In genomic region chr7:152423991-152424347, GRCh38 we compare ENCODE assay signal across 10 cellular contexts. TPM values are rescaled to one million over a fixed set of nuclear protein-coding genes. Genes with fewer than 3 reads are reported as not detected.
DNase-seq lines count a peak whose midpoint lies in the region; ATAC-seq and TF ChIP-seq lines count a peak whose summit lies in the region.
"Had no signal": no experiment of that assay in that cellular context is flagged by ENCODE, and none has a peak within 500 bp of the region (broad histone marks: within the 10 kb centered on the region; RNA-seq: fewer than 3 reads in every experiment).

No MANE protein-coding gene starts in this region.

- H3K4me1 Mint-ChIP-seq in activated naive CD8-positive, alpha-beta T cell (ENCODE audit: low read depth): peaks cover 63% of the 10 kb centered on the region
- H3K4me1 Mint-ChIP-seq in activated naive CD8-positive, alpha-beta T cell treated with anti-CD3 and anti-CD28 coated beads for 36 hours: peaks cover 54% of the 10 kb centered on the region
- peaks cover 61% of the 10 kb centered on the region for H3K4me1 Mint-ChIP-seq in CD14-positive monocyte
- H3K4me1 Mint-ChIP-seq in activated T-helper 17 cell treated with anti-CD3 and anti-CD28 coated beads, Interleukin-2, amount 50 U/mL, for 72 hours: peaks cover 54% of the 10 kb centered on the region
- H3K4me1 Mint-ChIP-seq in stimulated activated effector memory CD8-positive, alpha-beta T cell treated with anti-CD3 and anti-CD28 coated beads, Interleukin-12 subunit alpha, Interleukin-12 subunit beta, amount 100 ng/mL, for 72 hours: peaks cover 59% of the 10 kb centered on the region

- peak overlapping the region; percentile 73 for H3K27ac Mint-ChIP-seq in activated naive CD8-positive, alpha-beta T cell
- no peak overlapping the region for H3K27ac Mint-ChIP-seq in activated naive CD8-positive, alpha-beta T cell treated with anti-CD3 and anti-CD28 coated beads for 36 hours
- peak overlapping the region in 4 of 7 donors; percentile 19 to 74 (median 54) for H3K27ac Mint-ChIP-seq in CD14-positive monocyte
- H3K27ac Mint-ChIP-seq in activated T-helper 17 cell treated with anti-CD3 and anti-CD28 coated beads, Interleukin-2, amount 50 U/mL, for 72 hours: peak overlapping the region; percentile 55
- H3K27ac Mint-ChIP-seq in stimulated activated effector memory CD8-positive, alpha-beta T cell treated with anti-CD3 and anti-CD28 coated beads, Interleukin-12 subunit alpha, Interleukin-12 subunit beta, amount 100 ng/mL, for 72 hours: no peak overlapping the region
- H3K27ac Mint-ChIP-seq: CD8-positive, alpha-beta memory T cell had no signal

- H3K36me3 Mint-ChIP-seq in activated naive CD8-positive, alpha-beta T cell: peaks cover 16% of the 10 kb centered on the region
- peaks cover 45% of the 10 kb centered on the region for H3K36me3 Mint-ChIP-seq in activated naive CD8-positive, alpha-beta T cell treated with anti-CD3 and anti-CD28 coated beads for 36 hours
- H3K36me3 Mint-ChIP-seq in CD14-positive monocyte: peaks cover 3 to 23% of the 10 kb centered on the region in 2 donors
- H3K36me3 Mint-ChIP-seq in activated T-helper 17 cell treated with anti-CD3 and anti-CD28 coated beads, Interleukin-2, amount 50 U/mL, for 72 hours (ENCODE audit: low read depth): peaks cover 29% of the 10 kb centered on the region
- peaks cover 5% of the 10 kb centered on the region for H3K36me3 Mint-ChIP-seq in stimulated activated effector memory CD8-positive, alpha-beta T cell treated with anti-CD3 and anti-CD28 coated beads, Interleukin-12 subunit alpha, Interleukin-12 subunit beta, amount 100 ng/mL, for 72 hours

- intact Hi-C loops in CD14-positive monocyte (cut with micrococcal nuclease): loop anchor here in 1 of 2 donors (10.0 kb wide), 1 partner anchor 49 kb away; no protein-coding TSS in a partner anchor

- no peak overlapping the region for H3K4me3 Mint-ChIP-seq in activated naive CD8-positive, alpha-beta T cell
- no peak overlapping the region for H3K4me3 Mint-ChIP-seq in activated naive CD8-positive, alpha-beta T cell treated with anti-CD3 and anti-CD28 coated beads for 36 hours
- H3K4me3 Mint-ChIP-seq in CD14-positive monocyte: no peak overlapping the region
- no peak overlapping the region for H3K4me3 Mint-ChIP-seq in activated T-helper 17 cell treated with anti-CD3 and anti-CD28 coated beads, Interleukin-2, amount 50 U/mL, for 72 hours
- peak overlapping the region; percentile 36 for H3K4me3 Mint-ChIP-seq in stimulated activated effector memory CD8-positive, alpha-beta T cell treated with anti-CD3 and anti-CD28 coated beads, Interleukin-12 subunit alpha, Interleukin-12 subunit beta, amount 100 ng/mL, for 72 hours

- peaks cover 9% of the 10 kb centered on the region for H3K9me3 Mint-ChIP-seq in activated naive CD8-positive, alpha-beta T cell (ENCODE audit: low read depth)
- H3K9me3 Mint-ChIP-seq in activated naive CD8-positive, alpha-beta T cell treated with anti-CD3 and anti-CD28 coated beads for 36 hours: peaks cover 25% of the 10 kb centered on the region
- H3K9me3 Mint-ChIP-seq in CD14-positive monocyte: peaks cover 0 to 3% (median 0%) of the 10 kb centered on the region in 7 donors
- H3K9me3 Mint-ChIP-seq in activated T-helper 17 cell treated with anti-CD3 and anti-CD28 coated beads, Interleukin-2, amount 50 U/mL, for 72 hours: no peaks in the 10 kb centered on the region
- peaks cover 5% of the 10 kb centered on the region for H3K9me3 Mint-ChIP-seq in stimulated activated effector memory CD8-positive, alpha-beta T cell treated with anti-CD3 and anti-CD28 coated beads, Interleukin-12 subunit alpha, Interleukin-12 subunit beta, amount 100 ng/mL, for 72 hours

- no peak for DNase-seq in activated naive CD8-positive, alpha-beta T cell treated with anti-CD3 and anti-CD28 coated beads for 36 hours
- DNase-seq in CD14-positive monocyte (ENCODE audit: low spot score) (no peak), COR-L47 (lab: John Stamatoyannopoulos, UW) (no peak)
- no peak for DNase-seq in stimulated activated effector memory CD8-positive, alpha-beta T cell treated with anti-CD3 and anti-CD28 coated beads, Interleukin-12 subunit alpha, Interleukin-12 subunit beta, amount 100 ng/mL, for 72 hours (ENCODE audit: low spot score in 2 of 2)
- DNase-seq: Calu3; CD8-positive, alpha-beta memory T cell; DMS 273 treated with DMSO at 0.1 percent for 48 hours had no signal

- H3K27me3 Mint-ChIP-seq in activated naive CD8-positive, alpha-beta T cell: no peaks in the 10 kb centered on the region
- H3K27me3 Mint-ChIP-seq in activated naive CD8-positive, alpha-beta T cell treated with anti-CD3 and anti-CD28 coated beads for 36 hours: no peaks in the 10 kb centered on the region
- no peaks in the 10 kb centered on the region for H3K27me3 Mint-ChIP-seq in CD14-positive monocyte (ENCODE audit: low read depth in 3 of 3)
- H3K27me3 Mint-ChIP-seq in activated T-helper 17 cell treated with anti-CD3 and anti-CD28 coated beads, Interleukin-2, amount 50 U/mL, for 72 hours: no peaks in the 10 kb centered on the region

- no peak for ATAC-seq in activated T-helper 17 cell treated with anti-CD3 and anti-CD28 coated beads, Interleukin-2, amount 50 U/mL, for 72 hours (replicated peaks)
- no peak for ATAC-seq in stimulated activated effector memory CD8-positive, alpha-beta T cell treated with anti-CD3 and anti-CD28 coated beads, Interleukin-12 subunit alpha, Interleukin-12 subunit beta, amount 100 ng/mL, for 72 hours
- ATAC-seq: A549 had no signal

- no peak for TF ChIP-seq CTCF in CD14-positive monocyte (IDR thresholded peaks at IDR 0.05)

RNA-seq across cellular contexts. Expression of gene KMT2C, which starts 11.8 kb away (rescaled TPM):
- 10 to 100 TPM; 34.2 to 38.2 TPM for total RNA-seq in activated naive CD8-positive, alpha-beta T cell treated with anti-CD3 and anti-CD28 coated beads for 36 hours
- 1 to 10 TPM; 4.5 to 7.3 TPM for polyA plus RNA-seq in CD14-positive monocyte
- total RNA-seq in activated T-helper 17 cell treated with anti-CD3 and anti-CD28 coated beads, Interleukin-2, amount 50 U/mL, for 72 hours: 100 to 1,000 TPM in 1 of 2 donors, 10 to 100 TPM in 1; 52.1 to 106 TPM

Comparison
In these comparisons a context has a peak if more than half of its experiments do, and no peak if none do; other contexts are left out.
1. H3K27ac Mint-ChIP-seq: peak in activated naive CD8-positive, alpha-beta T cell (single experiment), CD14-positive monocyte (4 of 7) and activated T-helper 17 cell treated with anti-CD3 and anti-CD28 coated beads, Interleukin-2, amount 50 U/mL, for 72 hours (single experiment); none in activated naive CD8-positive, alpha-beta T cell treated with anti-CD3 and anti-CD28 coated beads for 36 hours (single experiment) and stimulated activated effector memory CD8-positive, alpha-beta T cell treated with anti-CD3 and anti-CD28 coated beads, Interleukin-12 subunit alpha, Interleukin-12 subunit beta, amount 100 ng/mL, for 72 hours (single experiment).